In the genomic region with DNA sequence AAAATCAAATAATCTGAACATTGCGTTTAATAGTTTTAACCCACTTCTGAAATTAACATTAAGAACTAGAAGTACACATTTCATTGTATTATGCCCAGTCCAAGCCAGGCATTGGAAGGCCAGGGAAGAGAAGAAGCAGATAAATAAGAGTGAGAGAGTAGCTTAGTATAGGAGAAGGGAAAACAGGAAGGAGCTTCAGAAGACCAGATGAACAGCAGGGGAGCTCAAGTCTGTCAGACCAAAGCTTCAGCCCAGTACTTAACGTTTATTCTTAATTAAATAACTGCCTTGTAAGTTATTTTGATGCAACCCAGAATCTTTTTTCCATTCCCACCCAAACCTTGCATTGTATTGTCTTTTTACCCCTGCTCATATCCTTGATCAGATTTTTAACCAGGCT, we compare ENCODE assay signal across 11 cellular contexts. TPM values are rescaled to one million over a fixed set of nuclear protein-coding genes. Genes with fewer than 3 reads are reported as not detected.
DNase-seq lines count a peak whose midpoint lies in the region; ATAC-seq and TF ChIP-seq lines count a peak whose summit lies in the region.
"Had no signal": no experiment of that assay in that cellular context is flagged by ENCODE, and none has a peak within 500 bp of the region (broad histone marks: within the 10 kb centered on the region; RNA-seq: fewer than 3 reads in every experiment).

No MANE protein-coding gene starts in this region.

- CTCF ChIA-PET in activated naive CD4-positive, alpha-beta T cell treated with anti-CD3 and anti-CD28 coated beads, Interleukin-2, amount 10 ng/mL, durations not matched to agents 7 days and 5 days (lab: Charles Lee), result interaction anchor here (1.0 to 3.7 kb wide), 4 partner anchors 11 to 101 kb away, joined by 3 to 18 read pairs (median 6); a partner anchor contains a TSS

- WGBS in stomach, 5 donors, result 64 to 73% (median 66%) methylated on average over 2 of the region's 2 CpGs

- H3K9me3 ChIP-seq in Peyer's patch, result no peaks in the 10 kb centered on the region
- no peaks in the 10 kb centered on the region for H3K9me3 ChIP-seq in stomach
- H3K9me3 ChIP-seq: suprapubic skin had no signal

- TF ChIP-seq POLR2A in Peyer's patch (IDR thresholded peaks at IDR 0.05), result no peak
- TF ChIP-seq POLR2A in stomach (IDR thresholded peaks at IDR 0.05), result no peak

- H3K36me3 Mint-ChIP-seq in activated naive CD4-positive, alpha-beta T cell treated with anti-CD3 and anti-CD28 coated beads, Interleukin-2, amount 10 ng/mL, durations not matched to agents 7 days and 5 days, result peaks cover 38% of the 10 kb centered on the region
- no peaks in the 10 kb centered on the region for H3K36me3 Mint-ChIP-seq in endothelial cell (ENCODE audit: low read depth, unreplicated experiment)

- peaks cover 84% of the 10 kb centered on the region for H3K4me1 Mint-ChIP-seq in activated naive CD4-positive, alpha-beta T cell treated with anti-CD3 and anti-CD28 coated beads, Interleukin-2, amount 10 ng/mL, durations not matched to agents 7 days and 5 days
- H3K4me1 Mint-ChIP-seq in endothelial cell (ENCODE audit: unreplicated experiment), result peaks cover 52% of the 10 kb centered on the region

- H3K27ac Mint-ChIP-seq in activated naive CD4-positive, alpha-beta T cell treated with anti-CD3 and anti-CD28 coated beads, Interleukin-2, amount 10 ng/mL, durations not matched to agents 7 days and 5 days, result peak overlapping the region; percentile 93
- peak overlapping the region; percentile 81 for H3K27ac Mint-ChIP-seq in endothelial cell (ENCODE audit: unreplicated experiment)

- H3K27me3 ChIP-seq in Peyer's patch, result no peaks in the 10 kb centered on the region
- H3K27me3 ChIP-seq in stomach, result no peaks in the 10 kb centered on the region
- H3K27me3 ChIP-seq: suprapubic skin had no signal

- H3K36me3 ChIP-seq in Peyer's patch (no peaks in the 10 kb centered on the region), stomach (no peaks in the 10 kb centered on the region)
- H3K36me3 ChIP-seq: suprapubic skin had no signal

- peak overlapping the region; percentile 36 for H3K4me3 Mint-ChIP-seq in activated naive CD4-positive, alpha-beta T cell treated with anti-CD3 and anti-CD28 coated beads, Interleukin-2, amount 10 ng/mL, durations not matched to agents 7 days and 5 days
- H3K4me3 Mint-ChIP-seq in endothelial cell (ENCODE audit: unreplicated experiment), result no peak overlapping the region

- no peaks in the 10 kb centered on the region for H3K27me3 Mint-ChIP-seq in activated naive CD4-positive, alpha-beta T cell treated with anti-CD3 and anti-CD28 coated beads, Interleukin-2, amount 10 ng/mL, durations not matched to agents 7 days and 5 days
- H3K27me3 Mint-ChIP-seq in endothelial cell (ENCODE audit: unreplicated experiment), result no peaks in the 10 kb centered on the region

- H3K9me3 Mint-ChIP-seq in activated naive CD4-positive, alpha-beta T cell treated with anti-CD3 and anti-CD28 coated beads, Interleukin-2, amount 10 ng/mL, durations not matched to agents 7 days and 5 days, result no peaks in the 10 kb centered on the region
- H3K9me3 Mint-ChIP-seq in endothelial cell (ENCODE audit: unreplicated experiment), result no peaks in the 10 kb centered on the region

- H3K4me3 ChIP-seq in Peyer's patch, result no peak overlapping the region
- no peak overlapping the region for H3K4me3 ChIP-seq in stomach
- H3K4me3 ChIP-seq: suprapubic skin had no signal

- intact Hi-C loops in stomach (cut with DNase I; ENCODE audit: low total_unique reads), result no loop called here

- DNase-seq in activated naive CD4-positive, alpha-beta T cell treated with anti-CD3 and anti-CD28 coated beads, Interleukin-2, amount 10 ng/mL, durations not matched to agents 7 days and 5 days, result no peak
- no peak for DNase-seq in activated naive CD4-positive, alpha-beta T cell treated with Interleukin-2 at 50 U/mL for 16 hours
- DNase-seq in Peyer's patch (no peak), endothelial cell (ENCODE audit: low spot score) (no peak), stomach (no peak), superior temporal gyrus (ENCODE audit: extremely low spot score) (no peak)
- DNase-seq: activated CD4-positive, alpha-beta T cell treated with anti-CD3 and anti-CD28 coated beads for 4 hours; NCI-H1092 treated with DMSO at 0.1 percent for 48 hours had no signal

- TF ChIP-seq CTCF in Peyer's patch (IDR thresholded peaks at IDR 0.05) (no peak), endothelial cell (IDR thresholded peaks at IDR 0.05; ENCODE audit: unreplicated experiment) (no peak), stomach (IDR thresholded peaks at IDR 0.05) (no peak)

- H3K4me1 ChIP-seq in Peyer's patch (peaks cover 0 to 62% (median 12%) of the 10 kb centered on the region in 4 donors), stomach (peaks cover 61 to 99% (median 82%) of the 10 kb centered on the region in 4 donors)

- peak overlapping the region; percentile 2 to 52 (median 40) for H3K27ac ChIP-seq in Peyer's patch
- H3K27ac ChIP-seq in stomach, result peak overlapping the region in 4 of 5 donors; percentile 73 to 89 (median 80)
- H3K27ac ChIP-seq: suprapubic skin had no signal

- no peak for ATAC-seq in GM18909 (IDR thresholded peaks at IDR 0.05; ENCODE audit: poor library complexity, unreplicated experiment)
- no peak for ATAC-seq in GM21528 (IDR thresholded peaks at IDR 0.05; ENCODE audit: low FRiP score, unreplicated experiment)

- no peak for TF ChIP-seq EP300 in stomach (IDR thresholded peaks at IDR 0.05)

RNA-seq across cellular contexts. Expression of a gene that starts 11.5 kb away (rescaled TPM):
- total RNA-seq in Peyer's patch (10 to 100 TPM; 29.7 to 69.9 (median 48.2) TPM), endothelial cell (ENCODE audit: unreplicated experiment) (38.7 TPM), stomach (100 to 1,000 TPM in 1 of 5 donors, 10 to 100 TPM in 4; 12.9 to 232 (median 40.3) TPM)
- 10 to 100 TPM; 26.2 to 63.1 (median 38.4) TPM for polyA plus RNA-seq in stomach

RNA-seq across cellular contexts. Expression of a gene that starts 13.4 kb away (rescaled TPM):
- total RNA-seq in Peyer's patch, result 100 to 1,000 TPM; 128 to 159 (median 136) TPM
- 56.1 TPM for total RNA-seq in endothelial cell (ENCODE audit: unreplicated experiment)
- total RNA-seq in stomach, result 100 to 1,000 TPM in 3 of 5 donors, 10 to 100 TPM in 2; 88.7 to 192 (median 103) TPM
- polyA plus RNA-seq in stomach, result 10 to 100 TPM; 35.8 to 59.4 (median 42.2) TPM
